In genomic region chr3:54299169-54299935, GRCh38 we compare ENCODE assay signal across 17 cellular contexts.
DNase-seq lines count a peak whose midpoint lies in the region; ATAC-seq and TF ChIP-seq lines count a peak whose summit lies in the region.
"Had no signal": no experiment of that assay in that cellular context is flagged by ENCODE, and none has a peak within 500 bp of the region (broad histone marks: within the 10 kb centered on the region; RNA-seq: fewer than 3 reads in every experiment).

No MANE protein-coding gene starts in this region.

- H3K9ac ChIP-seq in endocrine pancreas (ENCODE audit: control insufficient read depth, insufficient read depth, low read length): no peak overlapping the region
- H3K9ac ChIP-seq: SK-N-SH had no signal

- in situ Hi-C loops in HAP-1 (cut with MboI; ENCODE audit: low sequenced_read_pairs) (no loop called here), brain microvascular endothelial cell (cut with HindIII; ENCODE audit: low pct_ligation_motif_present, low sequenced_read_pairs) (no loop called here)

- H3K36me3 ChIP-seq in HAP-1 (replicated peaks) (no peaks in the 10 kb centered on the region), endocrine pancreas (ENCODE audit: control insufficient read depth, insufficient read depth, low read length) (no peaks in the 10 kb centered on the region), brain microvascular endothelial cell (replicated peaks) (no peaks in the 10 kb centered on the region)

- H3K9me3 ChIP-seq in HAP-1 (no peaks in the 10 kb centered on the region), endocrine pancreas (ENCODE audit: control insufficient read depth, low read length) (no peaks in the 10 kb centered on the region)
- H3K9me3 ChIP-seq: SK-N-SH had no signal

- H3K36me3 Mint-ChIP-seq in activated T-cell treated with anti-CD3 and anti-CD28 coated beads, Interleukin-2, amount 50 U/mL, for 4 hours (ENCODE audit: insufficient read depth): no peaks in the 10 kb centered on the region
- H3K36me3 Mint-ChIP-seq: CD14-positive monocyte had no signal

- peaks cover 3% of the 10 kb centered on the region for H3K27me3 Mint-ChIP-seq in activated T-cell treated with anti-CD3 and anti-CD28 coated beads, Interleukin-2, amount 50 U/mL, for 4 hours (ENCODE audit: low read depth)

- no peak overlapping the region for H3K27ac ChIP-seq in brain microvascular endothelial cell

- no peak overlapping the region for H3K4me3 ChIP-seq in HAP-1
- peak overlapping the region; percentile 46 for H3K4me3 ChIP-seq in endocrine pancreas (ENCODE audit: control insufficient read depth, insufficient read depth, low read length)
- no peak overlapping the region for H3K4me3 ChIP-seq in brain microvascular endothelial cell (ENCODE audit: low read depth, low read length)
- H3K4me3 ChIP-seq: GM12878 had no signal

- H3K4me1 ChIP-seq in HAP-1 (peaks cover 15% of the 10 kb centered on the region), endocrine pancreas (ENCODE audit: control insufficient read depth, insufficient read depth, low read length) (no peaks in the 10 kb centered on the region)

- no peak for ATAC-seq in activated T-cell treated with anti-CD3 and anti-CD28 coated beads, Interleukin-2, amount 50 U/mL, for 4 hours
- ATAC-seq: GM12878, Panc1 had no signal

- peak; percentile 29 for DNase-seq in NCI-H146 (lab: John Stamatoyannopoulos, UW)
- DNase-seq in NCI-H146 treated with DMSO at 0.1 percent for 48 hours (lab: John Stamatoyannopoulos, UW; ENCODE audit: unreplicated experiment): no peak
- DNase-seq in HAP-1 (ENCODE audit: low spot score in 2 of 2): peak; percentile 67 to 92
- peak; percentile 19 for DNase-seq in medulla oblongata (ENCODE audit: extremely low spot score)
- DNase-seq in MV-4-11 (lab: John Stamatoyannopoulos, UW): no peak
- DNase-seq in brain microvascular endothelial cell: no peak
- no peak for DNase-seq in activated T-cell treated with anti-CD3 and anti-CD28 coated beads, Interleukin-2, amount 50 U/mL, for 4 hours
- DNase-seq: NCI-H1105, NCI-H1930, NCI-H226, NCI-H69, Right ventricle myocardium superior, SK-N-SH had no signal

- H3K4me1 Mint-ChIP-seq in activated T-cell treated with anti-CD3 and anti-CD28 coated beads, Interleukin-2, amount 50 U/mL, for 4 hours (ENCODE audit: low read depth): no peaks in the 10 kb centered on the region
- H3K4me1 Mint-ChIP-seq: CD14-positive monocyte had no signal

- no peak overlapping the region for H3K4me3 Mint-ChIP-seq in activated T-cell treated with anti-CD3 and anti-CD28 coated beads, Interleukin-2, amount 50 U/mL, for 4 hours
- H3K4me3 Mint-ChIP-seq: CD14-positive monocyte had no signal

- H3K9me3 Mint-ChIP-seq in activated T-cell treated with anti-CD3 and anti-CD28 coated beads, Interleukin-2, amount 50 U/mL, for 4 hours: no peaks in the 10 kb centered on the region

- H3K27me3 ChIP-seq in HAP-1 (ENCODE audit: low read depth) (peaks cover 75% of the 10 kb centered on the region), endocrine pancreas (ENCODE audit: control insufficient read depth, insufficient read depth, low read length) (no peaks in the 10 kb centered on the region), brain microvascular endothelial cell (replicated peaks) (no peaks in the 10 kb centered on the region)

- no peak for TF ChIP-seq CTCF in brain microvascular endothelial cell (IDR thresholded peaks at IDR 0.05; ENCODE audit: low read depth, low read length, missing control alignments)

Comparison
In these comparisons a context has a peak if more than half of its experiments do, and no peak if none do; other contexts are left out.
1. DNase-seq: peak in NCI-H146 (single experiment), HAP-1 (2 of 2) and medulla oblongata (single experiment); none in NCI-H146 treated with DMSO at 0.1 percent for 48 hours (single experiment), MV-4-11 (single experiment), brain microvascular endothelial cell (single experiment) and activated T-cell treated with anti-CD3 and anti-CD28 coated beads, Interleukin-2, amount 50 U/mL, for 4 hours (single experiment).